In the genomic region with DNA sequence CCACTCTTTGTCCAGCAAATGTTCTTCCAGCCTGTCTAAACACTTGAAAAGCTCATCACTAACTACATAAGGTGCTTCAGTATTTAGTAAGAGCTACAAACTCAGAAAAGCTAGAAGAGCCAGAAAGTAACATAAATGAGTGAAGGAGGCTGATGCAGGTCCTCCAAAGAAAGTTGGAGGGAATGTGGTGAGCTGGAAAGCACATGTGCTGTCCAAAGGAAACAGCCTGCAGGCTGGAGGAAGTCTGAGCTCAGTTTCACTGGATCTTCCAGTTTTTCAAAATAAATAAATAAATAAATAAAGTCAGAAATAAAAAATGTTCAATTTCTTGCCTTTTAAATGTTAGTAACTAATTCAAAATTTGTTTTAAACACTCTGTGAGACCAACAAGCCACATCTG, we compare ENCODE assay signal across 15 cellular contexts. TPM values are rescaled to one million over a fixed set of nuclear protein-coding genes. Genes with fewer than 3 reads are reported as not detected.
A peak's percentile ranks its signal among the peaks of the same experiment; 100 is the strongest.
DNase-seq lines count a peak whose midpoint lies in the region; TF ChIP-seq lines count a peak whose summit lies in the region.
"Had no signal": no experiment of that assay in that cellular context is flagged by ENCODE, and none has a peak within 500 bp of the region (broad histone marks: within the 10 kb centered on the region; RNA-seq: fewer than 3 reads in every experiment).

No MANE protein-coding gene starts in this region.

- no peak for DNase-seq in CD14-positive monocyte (ENCODE audit: low spot score)
- peak; percentile 31 for DNase-seq in EL
- DNase-seq in foreskin fibroblast, result peak; percentile 8 to 74
- DNase-seq in NCI-H748 (lab: John Stamatoyannopoulos, UW; ENCODE audit: unreplicated experiment), result no peak
- no peak for DNase-seq in ACHN
- DNase-seq in NOMO-1 (lab: John Stamatoyannopoulos, UW; ENCODE audit: unreplicated experiment in 2 of 2), result no peak
- DNase-seq: H9, NCI-H146, NCI-H2107, NCI-H446, NCI-H774, SJCRH30, T-helper 1 cell had no signal

- H3K4me1 Mint-ChIP-seq in CD14-positive monocyte, result peaks cover 63% of the 10 kb centered on the region

- H3K36me3 Mint-ChIP-seq in CD14-positive monocyte, result peaks cover 0 to 2% of the 10 kb centered on the region in 2 donors

- no peaks in the 10 kb centered on the region for H3K27me3 Mint-ChIP-seq in CD14-positive monocyte (ENCODE audit: low read depth in 3 of 3)

- H3K27ac Mint-ChIP-seq in CD14-positive monocyte, result peak overlapping the region; percentile 88 to 98 (median 95)
- H3K27ac Mint-ChIP-seq: H9 had no signal

- peaks cover 0 to 6% (median 3%) of the 10 kb centered on the region in 7 donors for H3K9me3 Mint-ChIP-seq in CD14-positive monocyte
- H3K9me3 Mint-ChIP-seq: H9 had no signal

- no peak overlapping the region for H3K4me3 ChIP-seq in foreskin fibroblast (ENCODE audit: low read depth in 1 of 2, low read length in 2 of 2)
- H3K4me3 ChIP-seq: BLaER1, SJCRH30 had no signal

- in situ Hi-C loops in ACHN (cut with HindIII; ENCODE audit: low pct_ligation_motif_present, low pct_unique_long_range_greater_than_20kb, low sequenced_read_pairs), result no loop called here

- intact Hi-C loops in CD14-positive monocyte (cut with micrococcal nuclease), result loop anchor here in 1 of 2 donors (5.0 to 10.0 kb wide), 2 partner anchors 125 to 1243 kb away; a partner anchor contains a TSS

- peak overlapping the region; percentile 44 for H3K27ac ChIP-seq in angular gyrus (ENCODE audit: low read depth, low read length)
- H3K27ac ChIP-seq: BLaER1, SJCRH30 had no signal

- peak overlapping the region in 1 of 2 donors; percentile 80 for H3K4me3 Mint-ChIP-seq in CD14-positive monocyte
- H3K4me3 Mint-ChIP-seq: H9 had no signal

- no peak for TF ChIP-seq CTCF in CD14-positive monocyte (IDR thresholded peaks at IDR 0.05)
- no peak for TF ChIP-seq CTCF in foreskin fibroblast (IDR thresholded peaks at IDR 0.05; ENCODE audit: low read depth, low read length)

RNA-seq across cellular contexts. Expression of a gene that starts 25.5 kb away (rescaled TPM):
- under 1 TPM in 1 of 2 donors, not detected in 1; 0.09 TPM for polyA plus RNA-seq in CD14-positive monocyte

Comparison
In these comparisons a context has a peak if more than half of its experiments do, and no peak if none do; other contexts are left out.
1. DNase-seq: peak in EL (single experiment) and foreskin fibroblast (2 of 2); none in CD14-positive monocyte (single experiment), NCI-H748 (single experiment), ACHN (single experiment) and NOMO-1 (0 of 2).